Comparison of ENCODE assay signal across 14 cellular contexts in the genomic region with DNA sequence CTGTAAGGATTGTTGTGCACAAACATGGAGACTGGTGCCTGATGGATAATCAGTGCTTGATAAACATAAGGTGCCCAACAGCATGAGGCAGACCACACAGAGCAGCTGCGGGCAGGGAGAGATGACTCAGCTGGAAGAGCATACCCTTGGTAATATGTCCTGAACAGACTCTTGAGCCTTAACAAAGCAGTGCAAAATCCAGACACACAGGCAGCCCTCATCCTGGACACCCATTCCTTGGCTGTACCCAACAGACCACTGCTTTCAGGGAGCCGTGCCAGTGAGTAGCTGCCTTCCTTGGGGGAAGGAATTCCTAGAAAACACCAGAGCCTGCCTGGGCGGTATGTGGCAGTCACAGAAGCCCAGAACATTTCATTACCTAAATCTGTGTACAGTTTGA.
DNase-seq lines count a peak whose midpoint lies in the region; ATAC-seq lines count a peak whose summit lies in the region.
"Had no signal": no experiment of that assay in that cellular context is flagged by ENCODE, and none has a peak within 500 bp of the region (broad histone marks: within the 10 kb centered on the region; RNA-seq: fewer than 3 reads in every experiment).

No MANE protein-coding gene starts in this region.

- CTCF ChIA-PET in activated CD8-positive, alpha-beta T cell treated with anti-CD3 and anti-CD28 coated beads, Interleukin-2, amount 10 ng/mL, durations not matched to agents 7 days and 5 days (lab: Charles Lee), result no interaction called here

- H3K9me3 Mint-ChIP-seq in stimulated activated naive CD8-positive, alpha-beta T cell treated with anti-CD3 and anti-CD28 coated beads, Interleukin-15, amount 100 ng/mL, for 72 hours, result no peaks in the 10 kb centered on the region
- H3K9me3 Mint-ChIP-seq in activated CD8-positive, alpha-beta T cell treated with anti-CD3 and anti-CD28 coated beads, Interleukin-2, amount 10 ng/mL, durations not matched to agents 7 days and 5 days (ENCODE audit: insufficient read depth), result no peaks in the 10 kb centered on the region
- H3K9me3 Mint-ChIP-seq: natural killer cell had no signal

- no peaks in the 10 kb centered on the region for H3K36me3 Mint-ChIP-seq in activated CD8-positive, alpha-beta T cell treated with anti-CD3 and anti-CD28 coated beads, Interleukin-2, amount 10 ng/mL, durations not matched to agents 7 days and 5 days (ENCODE audit: low read depth)
- H3K36me3 Mint-ChIP-seq: natural killer cell had no signal

- POLR2A ChIA-PET in activated CD8-positive, alpha-beta T cell treated with anti-CD3 and anti-CD28 coated beads, Interleukin-2, amount 10 ng/mL, durations not matched to agents 7 days and 5 days (lab: Charles Lee), result no interaction called here

- no peak overlapping the region for H3K4me3 Mint-ChIP-seq in stimulated activated naive CD8-positive, alpha-beta T cell treated with anti-CD3 and anti-CD28 coated beads, Interleukin-15, amount 100 ng/mL, for 72 hours
- no peak overlapping the region for H3K4me3 Mint-ChIP-seq in activated CD8-positive, alpha-beta T cell treated with anti-CD3 and anti-CD28 coated beads, Interleukin-2, amount 10 ng/mL, durations not matched to agents 7 days and 5 days
- H3K4me3 Mint-ChIP-seq: natural killer cell had no signal

- H3K27me3 Mint-ChIP-seq in stimulated activated naive CD8-positive, alpha-beta T cell treated with anti-CD3 and anti-CD28 coated beads, Interleukin-15, amount 100 ng/mL, for 72 hours, result peaks cover 43% of the 10 kb centered on the region
- H3K27me3 Mint-ChIP-seq in activated CD8-positive, alpha-beta T cell treated with anti-CD3 and anti-CD28 coated beads, Interleukin-2, amount 10 ng/mL, durations not matched to agents 7 days and 5 days (ENCODE audit: low read depth), result peaks cover 2% of the 10 kb centered on the region

- no peaks in the 10 kb centered on the region for H3K4me1 Mint-ChIP-seq in stimulated activated naive CD8-positive, alpha-beta T cell treated with anti-CD3 and anti-CD28 coated beads, Interleukin-15, amount 100 ng/mL, for 72 hours
- H3K4me1 Mint-ChIP-seq in activated CD8-positive, alpha-beta T cell treated with anti-CD3 and anti-CD28 coated beads, Interleukin-2, amount 10 ng/mL, durations not matched to agents 7 days and 5 days (ENCODE audit: low read depth), result no peaks in the 10 kb centered on the region
- H3K4me1 Mint-ChIP-seq: natural killer cell had no signal

- no peak overlapping the region for H3K27ac Mint-ChIP-seq in stimulated activated naive CD8-positive, alpha-beta T cell treated with anti-CD3 and anti-CD28 coated beads, Interleukin-15, amount 100 ng/mL, for 72 hours
- no peak overlapping the region for H3K27ac Mint-ChIP-seq in activated CD8-positive, alpha-beta T cell treated with anti-CD3 and anti-CD28 coated beads, Interleukin-2, amount 10 ng/mL, durations not matched to agents 7 days and 5 days
- H3K27ac Mint-ChIP-seq: natural killer cell had no signal

- no peak for DNase-seq in stimulated activated naive CD8-positive, alpha-beta T cell treated with anti-CD3 and anti-CD28 coated beads, Interleukin-15, Interleukin-2, amounts not matched to agents 100 U/mL and 50 U/mL, for 24 hours
- no peak for DNase-seq in stimulated activated naive CD8-positive, alpha-beta T cell treated with anti-CD3 and anti-CD28 coated beads, Interleukin-15, amount 100 ng/mL, for 72 hours
- DNase-seq in astrocyte of the hippocampus (ENCODE audit: low read depth, low spot score) (peak; percentile 80), midbrain (lab: John Stamatoyannopoulos, UW) (peak; percentile 18)
- no peak for DNase-seq in activated CD8-positive, alpha-beta T cell treated with anti-CD3 and anti-CD28 coated beads, Interleukin-2, amount 10 ng/mL, durations not matched to agents 7 days and 5 days
- DNase-seq in activated effector memory CD4-positive, alpha-beta T cell treated with Interleukin-2 at 50 U/mL for 16 hours, result no peak
- DNase-seq: activated gamma-delta T cell treated with Interleukin-2 at 50 U/mL for 16 hours; colonic mucosa; natural killer cell; NCI-H1694; stimulated activated naive CD4-positive, alpha-beta T cell treated with Interleukin-2 at 50 U/mL for 16 hours; T1000 had no signal

- peak; percentile 23 for ATAC-seq in stimulated activated naive CD8-positive, alpha-beta T cell treated with anti-CD3 and anti-CD28 coated beads, Interleukin-15, Interleukin-2, amounts not matched to agents 100 U/mL and 50 U/mL, for 24 hours
- ATAC-seq in stimulated activated naive CD8-positive, alpha-beta T cell treated with anti-CD3 and anti-CD28 coated beads, Interleukin-15, amount 100 ng/mL, for 72 hours, result no peak
- ATAC-seq in activated CD8-positive, alpha-beta T cell treated with anti-CD3 and anti-CD28 coated beads, Interleukin-2, amount 10 ng/mL, durations not matched to agents 7 days and 5 days, result no peak
- ATAC-seq in GM21390 (IDR thresholded peaks at IDR 0.05; ENCODE audit: unreplicated experiment) (no peak), GM18867 (IDR thresholded peaks at IDR 0.05; ENCODE audit: unreplicated experiment) (no peak)
- ATAC-seq: natural killer cell had no signal

Comparison
In these comparisons a context has a peak if more than half of its experiments do, and no peak if none do; other contexts are left out.
1. DNase-seq: peak in astrocyte of the hippocampus (single experiment) and midbrain (single experiment); none in stimulated activated naive CD8-positive, alpha-beta T cell treated with anti-CD3 and anti-CD28 coated beads, Interleukin-15, Interleukin-2, amounts not matched to agents 100 U/mL and 50 U/mL, for 24 hours (single experiment), stimulated activated naive CD8-positive, alpha-beta T cell treated with anti-CD3 and anti-CD28 coated beads, Interleukin-15, amount 100 ng/mL, for 72 hours (0 of 2), activated CD8-positive, alpha-beta T cell treated with anti-CD3 and anti-CD28 coated beads, Interleukin-2, amount 10 ng/mL, durations not matched to agents 7 days and 5 days (single experiment) and activated effector memory CD4-positive, alpha-beta T cell treated with Interleukin-2 at 50 U/mL for 16 hours (single experiment).